8 cellular contexts compared by ENCODE assay signal in genomic region chr19:8005534-8006256, GRCh38. TPM values are rescaled to one million over a fixed set of nuclear protein-coding genes. Genes with fewer than 3 reads are reported as not detected.
DNase-seq lines count a peak whose midpoint lies in the region; ATAC-seq and TF ChIP-seq lines count a peak whose summit lies in the region.

Gene ELAVL1, minus strand, starts transcription at chr19:8005641. Its CDS starts 13,826 bp downstream, at chr19:7991815.

- H3K36me3 Mint-ChIP-seq in activated CD8-positive, alpha-beta memory T cell treated with anti-CD3 and anti-CD28 coated beads, Interleukin-2, amount 10 ng/mL, durations not matched to agents 7 days and 5 days = peaks cover 6% of the 10 kb centered on the region
- H3K36me3 Mint-ChIP-seq in endodermal cell (ENCODE audit: low read depth) = peaks cover 10% of the 10 kb centered on the region

- H3K4me1 ChIP-seq in endodermal cell (ENCODE audit: control insufficient read depth, insufficient read depth, low read length) (peaks cover 3% of the 10 kb centered on the region), mesodermal cell (ENCODE audit: control insufficient read depth, insufficient read depth, low read length, poor library complexity, severe bottlenecking) (peaks cover 11% of the 10 kb centered on the region)

- WGBS in endodermal cell (ENCODE audit: insufficient coverage in 1 of 2, insufficient read length in 1 of 2), 2 experiments = 1% methylated on average over 51 to 97 of the region's 98 CpGs
- WGBS in mesodermal cell (ENCODE audit: insufficient coverage in 2 of 2), 2 experiments = 0 to 1% methylated on average over 75 to 92 of the region's 98 CpGs

- H3K4me3 Mint-ChIP-seq in activated CD8-positive, alpha-beta memory T cell treated with anti-CD3 and anti-CD28 coated beads, Interleukin-2, amount 10 ng/mL, durations not matched to agents 7 days and 5 days = peak within 1 kb of the TSS; percentile 93
- peak within 1 kb of the TSS; percentile 91 for H3K4me3 Mint-ChIP-seq in endodermal cell

- CTCF ChIA-PET in activated CD8-positive, alpha-beta memory T cell treated with anti-CD3 and anti-CD28 coated beads, Interleukin-2, amount 10 ng/mL, durations not matched to agents 7 days and 5 days (lab: Charles Lee) = interaction anchor here (0.8 to 6.8 kb wide), 10 partner anchors 10 to 153 kb away, joined by 3 to 74 read pairs (median 4); partner anchors contain the start of gene TIMM44

- H3K4me3 ChIP-seq in endodermal cell (ENCODE audit: low read length) (peak within 1 kb of the TSS; percentile 98), mesodermal cell (ENCODE audit: extremely low read depth, insufficient read depth, low read length, poor library complexity, severe bottlenecking) (peak within 1 kb of the TSS; percentile 82)

- peak within 1 kb of the TSS; percentile 87 for H3K27ac Mint-ChIP-seq in activated CD8-positive, alpha-beta memory T cell treated with anti-CD3 and anti-CD28 coated beads, Interleukin-2, amount 10 ng/mL, durations not matched to agents 7 days and 5 days
- peak within 1 kb of the TSS; percentile 87 for H3K27ac Mint-ChIP-seq in endodermal cell

- H3K9me3 ChIP-seq in endodermal cell (ENCODE audit: control insufficient read depth, low read length) (no peaks in the 10 kb centered on the region), mesodermal cell (ENCODE audit: control insufficient read depth, low read length) (no peaks in the 10 kb centered on the region)

- H3K27me3 ChIP-seq in endodermal cell (ENCODE audit: control insufficient read depth, insufficient read depth, low read length, poor library complexity, severe bottlenecking) = no peaks in the 10 kb centered on the region

- H3K27me3 Mint-ChIP-seq in activated CD8-positive, alpha-beta memory T cell treated with anti-CD3 and anti-CD28 coated beads, Interleukin-2, amount 10 ng/mL, durations not matched to agents 7 days and 5 days = no peaks in the 10 kb centered on the region
- no peaks in the 10 kb centered on the region for H3K27me3 Mint-ChIP-seq in endodermal cell (ENCODE audit: insufficient read depth)

- H3K36me3 ChIP-seq in endodermal cell (ENCODE audit: control insufficient read depth, insufficient read depth, low read length) (peaks cover 12% of the 10 kb centered on the region), mesodermal cell (ENCODE audit: control insufficient read depth, insufficient read depth, low read length) (peaks cover 28% of the 10 kb centered on the region)

- H3K9ac ChIP-seq in endodermal cell (ENCODE audit: extremely low read depth, low read length, poor library complexity, severe bottlenecking) = peak within 1 kb of the TSS; percentile 83

- H3K27ac ChIP-seq in endodermal cell (ENCODE audit: low read depth, low read length) (peak within 1 kb of the TSS; percentile 87), mesodermal cell (ENCODE audit: low read depth, low read length, severe bottlenecking) (peak within 1 kb of the TSS; percentile 82)

- peaks cover 39% of the 10 kb centered on the region for H3K4me1 Mint-ChIP-seq in activated CD8-positive, alpha-beta memory T cell treated with anti-CD3 and anti-CD28 coated beads, Interleukin-2, amount 10 ng/mL, durations not matched to agents 7 days and 5 days
- H3K4me1 Mint-ChIP-seq in endodermal cell = peaks cover 27% of the 10 kb centered on the region

- DNase-seq in CD1c-positive myeloid dendritic cell (ENCODE audit: extremely low spot score) (peak; percentile 96), HS-27A (ENCODE audit: low read depth) (peak; percentile 40), NOMO-1 treated with dmso at 0.1 percent for 144 hours (lab: John Stamatoyannopoulos, UW; ENCODE audit: unreplicated experiment) (peak; percentile 81), endodermal cell (peak; percentile 94)
- DNase-seq in activated CD8-positive, alpha-beta memory T cell treated with anti-CD3 and anti-CD28 coated beads, Interleukin-2, amount 10 ng/mL, durations not matched to agents 7 days and 5 days = peak; percentile 91
- peak; percentile 87 for DNase-seq in stimulated activated CD8-positive, alpha-beta memory T cell treated with anti-CD3 and anti-CD28 coated beads, Interleukin-15, amount 100 ng/mL, for 24 hours (ENCODE audit: low read depth)

- TF ChIP-seq CTCF in endodermal cell (conservative IDR thresholded peaks at IDR 0.05) = no peak

- peak; percentile 52 for ATAC-seq in GM19438 (IDR thresholded peaks at IDR 0.05; ENCODE audit: low read depth, unreplicated experiment)
- ATAC-seq in activated CD8-positive, alpha-beta memory T cell treated with anti-CD3 and anti-CD28 coated beads, Interleukin-2, amount 10 ng/mL, durations not matched to agents 7 days and 5 days = peak; percentile 95

- H3K9me3 Mint-ChIP-seq in activated CD8-positive, alpha-beta memory T cell treated with anti-CD3 and anti-CD28 coated beads, Interleukin-2, amount 10 ng/mL, durations not matched to agents 7 days and 5 days (ENCODE audit: low read depth) = no peaks in the 10 kb centered on the region
- H3K9me3 Mint-ChIP-seq in endodermal cell = no peaks in the 10 kb centered on the region

RNA-seq across cellular contexts. Expression of gene ELAVL1, which starts in this region (rescaled TPM):
- 100 to 1,000 TPM; 119 to 150 TPM for total RNA-seq in activated CD8-positive, alpha-beta memory T cell treated with anti-CD3 and anti-CD28 coated beads, Interleukin-2, amount 10 ng/mL, durations not matched to agents 7 days and 5 days
- 100 to 1,000 TPM; 123 to 149 TPM for total RNA-seq in endodermal cell
- 151 TPM for polyA plus RNA-seq in endodermal cell (2013, experiment 1 of 2)
- polyA plus RNA-seq in endodermal cell (2013, experiment 2 of 2) = 138 TPM
- polyA plus RNA-seq in mesodermal cell (2013, experiment 1 of 2) = 135 TPM
- 121 TPM for polyA plus RNA-seq in mesodermal cell (2013, experiment 2 of 2)

Comparison
In these comparisons a context has a peak if more than half of its experiments do, and no peak if none do; other contexts are left out.
1. Peak in every context shown above with its lines: DNase-seq, ATAC-seq, H3K4me3 ChIP-seq and H3K27ac ChIP-seq.
2. DNase-seq: peak in every context shown above with its lines; median percentile 96 in CD1c-positive myeloid dendritic cell; 94 in endodermal cell; 91 in activated CD8-positive, alpha-beta memory T cell treated with anti-CD3 and anti-CD28 coated beads, Interleukin-2, amount 10 ng/mL, durations not matched to agents 7 days and 5 days; 87 in stimulated activated CD8-positive, alpha-beta memory T cell treated with anti-CD3 and anti-CD28 coated beads, Interleukin-15, amount 100 ng/mL, for 24 hours; 81 in NOMO-1 treated with dmso at 0.1 percent for 144 hours; 40 in HS-27A.